20 cellular contexts compared by ENCODE assay signal in the genomic region with DNA sequence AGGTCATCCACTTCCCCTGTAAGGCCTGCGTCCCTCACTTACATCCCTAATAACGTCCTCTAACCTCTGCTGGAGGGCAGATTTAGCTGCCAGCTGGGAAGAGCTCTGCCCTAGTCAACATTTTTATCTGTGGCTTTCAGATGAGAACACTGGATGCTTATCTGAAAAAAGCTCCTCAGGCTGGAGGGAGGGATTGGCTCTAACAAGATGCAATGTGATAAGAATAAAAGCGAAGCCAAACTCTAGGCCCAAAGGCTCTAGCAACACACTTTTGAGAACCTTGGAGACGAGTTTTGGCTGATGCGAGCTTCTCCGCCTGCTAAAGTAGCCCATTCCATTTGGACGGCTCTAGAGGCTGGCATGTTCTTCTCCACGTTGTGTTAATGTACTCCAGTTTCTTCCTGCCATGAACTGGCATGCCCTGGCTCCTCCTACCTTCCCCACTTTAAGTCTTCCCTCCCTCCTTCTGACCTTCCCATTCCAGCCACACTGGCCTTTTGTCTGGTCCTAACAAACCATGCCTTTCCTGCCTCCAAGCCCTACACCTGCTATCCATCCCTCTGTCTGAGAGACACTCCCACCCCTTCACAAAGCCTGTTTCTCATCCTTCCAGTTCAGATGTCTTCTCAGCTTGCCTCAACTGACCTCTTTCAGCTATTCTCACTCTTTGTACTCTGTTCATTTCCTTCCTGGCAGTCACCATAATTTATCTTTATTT.
DNase-seq lines count a peak whose midpoint lies in the region; ATAC-seq and TF ChIP-seq lines count a peak whose summit lies in the region.
"Had no signal": no experiment of that assay in that cellular context is flagged by ENCODE, and none has a peak within 500 bp of the region (broad histone marks: within the 10 kb centered on the region; RNA-seq: fewer than 3 reads in every experiment).

No MANE protein-coding gene starts in this region.

- TF ChIP-seq CTCF in adrenal gland (IDR thresholded peaks at IDR 0.05) (no peak), gastrocnemius medialis (IDR thresholded peaks at IDR 0.05 in 4 of 5, conservative IDR thresholded peaks at IDR 0.05 in 1 of 5) (no peak), suprapubic skin (IDR thresholded peaks at IDR 0.05) (no peak)

- 41 to 48% (median 45%) methylated on average over 8 of the region's 8 CpGs for WGBS in adrenal gland, 4 donors
- WGBS in suprapubic skin: 33% methylated on average over 8 of the region's 8 CpGs

- DNase-seq in NCI-H146 (lab: John Stamatoyannopoulos, UW): peak; percentile 14
- no peak for DNase-seq in NCI-H146 treated with DMSO at 0.1 percent for 48 hours (lab: John Stamatoyannopoulos, UW; ENCODE audit: unreplicated experiment)
- DNase-seq in adrenal gland: peak in 3 of 7 donors; percentile 29 to 43 (median 33)
- DNase-seq in iPS-NIHi7 (ENCODE audit: extremely low spot score): peak; percentile 18
- peak in 1 of 2 donors; percentile 15 for DNase-seq in gastrocnemius medialis
- DNase-seq in suprapubic skin (ENCODE audit: low spot score in 2 of 2): no peak
- no peak for DNase-seq in stimulated activated CD4-positive, alpha-beta T cell treated with anti-CD3 and anti-CD28 coated beads, Interleukin-4, amount 100 ng/mL, for 1 hour
- DNase-seq: 8988T; activated CD4-positive, alpha-beta T cell treated with anti-CD3 and anti-CD28 coated beads, Interleukin-2, amount 50 U/mL, for 4 hours; activated effector memory CD4-positive, alpha-beta T cell treated with anti-CD3 and anti-CD28 coated beads, Interleukin-2, amount 50 U/mL, for 16 hours; AML-193; DMS79; left ventricle myocardium inferior; NCI-H2029 treated with DMSO at 0.1 percent for 48 hours; stimulated activated CD4-positive, alpha-beta T cell treated with anti-CD3 and anti-CD28 coated beads, Interleukin-12 subunit alpha, Interleukin-12 subunit beta, amount 100 ng/mL, for 4 hours; stimulated activated CD8-positive, alpha-beta memory T cell treated with anti-CD3 and anti-CD28 coated beads, Interleukin-4, amount 100 ng/mL, for 48 hours; uterus had no signal

- TF ChIP-seq POLR2A in adrenal gland (IDR thresholded peaks at IDR 0.05) (peak in 1 of 2 donors; percentile 15), gastrocnemius medialis (IDR thresholded peaks at IDR 0.05) (no peak), suprapubic skin (IDR thresholded peaks at IDR 0.05) (no peak)

- H3K27me3 ChIP-seq in adrenal gland (no peaks in the 10 kb centered on the region), gastrocnemius medialis (no peaks in the 10 kb centered on the region), suprapubic skin (peaks cover 3% of the 10 kb centered on the region)
- H3K27me3 ChIP-seq: cardiac muscle cell, gastroesophageal sphincter, uterus had no signal

- peak overlapping the region in 3 of 5 donors; percentile 4 to 47 (median 41) for H3K27ac ChIP-seq in adrenal gland
- peak overlapping the region in 1 of 4 donors; percentile 33 for H3K27ac ChIP-seq in gastrocnemius medialis
- H3K27ac ChIP-seq in suprapubic skin: no peak overlapping the region
- H3K27ac ChIP-seq: cardiac muscle cell, gastroesophageal sphincter, left ventricle myocardium inferior, uterus had no signal

- H3K4me3 ChIP-seq in adrenal gland: no peak overlapping the region
- no peak overlapping the region for H3K4me3 ChIP-seq in gastrocnemius medialis
- no peak overlapping the region for H3K4me3 ChIP-seq in suprapubic skin
- H3K4me3 ChIP-seq: cardiac muscle cell, gastroesophageal sphincter, left ventricle myocardium inferior, uterus had no signal

- in situ Hi-C loops in gastrocnemius medialis (cut with MboI; ENCODE audit: low sequenced_read_pairs in 4 of 4): no loop called here

- no peaks in the 10 kb centered on the region for H3K9me3 ChIP-seq in adrenal gland (replicated peaks in 1 of 3)
- no peaks in the 10 kb centered on the region for H3K9me3 ChIP-seq in gastrocnemius medialis
- H3K9me3 ChIP-seq in suprapubic skin: no peaks in the 10 kb centered on the region
- H3K9me3 ChIP-seq: gastroesophageal sphincter, left ventricle myocardium inferior, uterus had no signal

- no peak for TF ChIP-seq EP300 in suprapubic skin (IDR thresholded peaks at IDR 0.05)

- H3K4me1 ChIP-seq in adrenal gland (replicated peaks in 1 of 2) (peaks cover 0 to 7% of the 10 kb centered on the region in 2 donors), gastrocnemius medialis (no peaks in the 10 kb centered on the region), suprapubic skin (no peaks in the 10 kb centered on the region)
- H3K4me1 ChIP-seq: gastroesophageal sphincter, left ventricle myocardium inferior, uterus had no signal

- intact Hi-C loops in adrenal gland (cut with DNase I): no loop called here
- intact Hi-C loops in gastrocnemius medialis (cut with DNase I; ENCODE audit: low total_unique reads): no loop called here

- H3K36me3 ChIP-seq in adrenal gland (replicated peaks in 1 of 2) (no peaks in the 10 kb centered on the region), gastrocnemius medialis (no peaks in the 10 kb centered on the region), suprapubic skin (no peaks in the 10 kb centered on the region)
- H3K36me3 ChIP-seq: cardiac muscle cell, gastroesophageal sphincter, left ventricle myocardium inferior, uterus had no signal

- ATAC-seq in gastrocnemius medialis (peak; percentile 23 to 45), HG02840 (IDR thresholded peaks at IDR 0.05; ENCODE audit: low FRiP score, unreplicated experiment) (no peak)
- ATAC-seq: gastroesophageal sphincter had no signal

Comparison
In these comparisons a context has a peak if more than half of its experiments do, and no peak if none do; other contexts are left out.
1. DNase-seq: peak in NCI-H146 (single experiment) and iPS-NIHi7 (single experiment); none in NCI-H146 treated with DMSO at 0.1 percent for 48 hours (single experiment), suprapubic skin (0 of 2) and stimulated activated CD4-positive, alpha-beta T cell treated with anti-CD3 and anti-CD28 coated beads, Interleukin-4, amount 100 ng/mL, for 1 hour (single experiment).